22 cellular contexts compared by ENCODE assay signal in the genomic region with DNA sequence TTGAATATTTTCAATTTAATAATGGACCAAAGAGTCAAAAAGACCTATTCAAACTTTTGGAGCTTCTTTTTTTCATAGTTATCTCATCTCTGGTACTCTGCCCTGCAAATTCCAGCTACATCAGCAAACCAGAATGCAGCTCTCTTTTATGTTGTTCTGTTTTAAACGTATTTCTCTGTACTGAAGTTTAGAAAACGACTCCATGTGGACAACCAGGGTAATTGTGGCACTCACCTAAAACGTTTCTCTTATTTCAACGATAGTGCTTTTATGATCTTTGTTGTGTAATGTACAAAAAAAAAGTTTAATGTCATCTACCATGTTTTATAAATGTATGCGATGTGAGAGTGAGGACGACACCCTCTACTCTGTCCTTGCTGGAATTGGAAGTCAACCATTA.
"Had no signal": no experiment of that assay in that cellular context is flagged by ENCODE, and none has a peak within 500 bp of the region (broad histone marks: within the 10 kb centered on the region; RNA-seq: fewer than 3 reads in every experiment).

No MANE protein-coding gene starts in this region.

- H3K27ac ChIP-seq: lower lobe of right lung, ovary, psoas muscle, sigmoid colon, stomach, thyroid gland, vagina had no signal

- H3K27me3 Mint-ChIP-seq: effector memory CD8-positive, alpha-beta T cell; memory B cell had no signal

- H3K36me3 Mint-ChIP-seq: immature natural killer cell; memory B cell; natural killer cell; stimulated activated effector memory CD8-positive, alpha-beta T cell treated with anti-CD3 and anti-CD28 coated beads, Interleukin-12 subunit alpha, Interleukin-12 subunit beta, amount 100 ng/mL, for 72 hours had no signal

- H3K27ac Mint-ChIP-seq: effector memory CD8-positive, alpha-beta T cell; immature natural killer cell; memory B cell; natural killer cell; stimulated activated effector memory CD8-positive, alpha-beta T cell treated with anti-CD3 and anti-CD28 coated beads, Interleukin-12 subunit alpha, Interleukin-12 subunit beta, amount 100 ng/mL, for 72 hours had no signal

- H3K4me3 Mint-ChIP-seq: effector memory CD8-positive, alpha-beta T cell; immature natural killer cell; memory B cell; natural killer cell; stimulated activated effector memory CD8-positive, alpha-beta T cell treated with anti-CD3 and anti-CD28 coated beads, Interleukin-12 subunit alpha, Interleukin-12 subunit beta, amount 100 ng/mL, for 72 hours had no signal

- H3K4me3 ChIP-seq: lower lobe of right lung, ovary, psoas muscle, sigmoid colon, stomach, thyroid gland, vagina had no signal

- H3K4me1 ChIP-seq: lower lobe of right lung, psoas muscle, sigmoid colon, stomach, thyroid gland, vagina had no signal

- DNase-seq: effector memory CD8-positive, alpha-beta T cell; hypothalamus; immature natural killer cell; islet precursor cell; left ventricle myocardium superior; lower lobe of right lung; natural killer cell; occipital lobe; ovary; posterior cingulate gyrus; psoas muscle; right cardiac atrium; sigmoid colon; stimulated activated CD4-positive, alpha-beta T cell treated with anti-CD3 and anti-CD28 coated beads, Interleukin-2, amount 100 ng/mL, for 24 hours; stimulated activated CD4-positive, alpha-beta T cell treated with anti-CD3 and anti-CD28 coated beads, Interleukin-4, amount 100 ng/mL, for 24 hours; stimulated activated naive CD4-positive, alpha-beta T cell treated with Interleukin-2 at 50 U/mL for 16 hours; stomach; thyroid gland; trophoblast cell had no signal

- ATAC-seq: effector memory CD8-positive, alpha-beta T cell; left ventricle myocardium superior; lower lobe of right lung; natural killer cell; psoas muscle; right cardiac atrium; stimulated activated effector memory CD8-positive, alpha-beta T cell treated with anti-CD3 and anti-CD28 coated beads, Interleukin-12 subunit alpha, Interleukin-12 subunit beta, amount 100 ng/mL, for 72 hours had no signal

- H3K36me3 ChIP-seq: lower lobe of right lung, ovary, sigmoid colon, stomach, thyroid gland, vagina had no signal

- H3K9me3 ChIP-seq: lower lobe of right lung, ovary, psoas muscle, sigmoid colon, stomach, thyroid gland, vagina had no signal

- H3K4me1 Mint-ChIP-seq: immature natural killer cell; memory B cell; natural killer cell; stimulated activated effector memory CD8-positive, alpha-beta T cell treated with anti-CD3 and anti-CD28 coated beads, Interleukin-12 subunit alpha, Interleukin-12 subunit beta, amount 100 ng/mL, for 72 hours had no signal

- H3K27me3 ChIP-seq: ovary, sigmoid colon, stomach, thyroid gland, vagina had no signal
